In the genomic region with DNA sequence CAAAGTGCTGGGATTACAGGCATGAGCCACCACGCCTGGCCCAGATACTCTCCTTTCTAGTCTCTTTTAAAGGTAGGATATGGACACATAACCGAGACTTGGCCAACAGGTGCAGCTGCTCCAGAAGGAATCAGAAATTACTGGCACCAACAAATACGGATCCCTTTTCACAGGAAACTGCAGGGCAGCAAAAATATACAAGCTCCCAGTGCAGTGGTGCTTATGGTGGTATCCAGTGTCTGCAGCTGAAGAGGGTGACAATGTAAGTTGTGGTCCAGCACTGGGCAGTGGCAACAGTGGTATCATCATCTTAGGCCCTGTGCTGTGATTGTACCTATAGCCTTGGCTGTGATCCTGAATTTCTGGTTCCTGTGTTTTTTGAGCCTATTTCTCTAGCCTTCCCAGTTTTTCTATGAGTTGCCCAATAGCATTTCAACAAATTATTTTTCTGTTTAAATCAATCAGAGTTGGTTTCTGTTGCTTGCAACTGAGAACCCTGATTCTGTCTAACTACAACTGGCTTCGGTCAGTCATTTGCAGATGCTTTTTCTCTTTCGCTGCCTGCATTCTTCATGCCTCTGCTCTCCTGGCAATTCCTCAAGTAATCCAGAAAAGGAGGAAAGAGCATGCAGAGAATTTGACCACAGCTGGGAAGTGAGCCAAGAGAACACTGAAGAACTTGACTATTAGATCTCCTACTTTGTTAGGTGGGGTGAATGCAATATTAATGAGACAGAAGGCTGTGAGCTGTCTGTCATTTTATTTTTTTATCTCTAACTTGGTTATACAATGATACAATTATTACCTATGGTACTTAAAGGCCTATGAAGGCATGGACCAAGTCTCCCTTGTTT, we compare ENCODE assay signal across 11 cellular contexts. TPM values are rescaled to one million over a fixed set of nuclear protein-coding genes. Genes with fewer than 3 reads are reported as not detected.
DNase-seq lines count a peak whose midpoint lies in the region; ATAC-seq and TF ChIP-seq lines count a peak whose summit lies in the region.
"Had no signal": no experiment of that assay in that cellular context is flagged by ENCODE, and none has a peak within 500 bp of the region (broad histone marks: within the 10 kb centered on the region; RNA-seq: fewer than 3 reads in every experiment).

No MANE protein-coding gene starts in this region.

- H3K36me3 ChIP-seq in mammary epithelial cell (ENCODE audit: insufficient read depth, low read length), result no peaks in the 10 kb centered on the region
- H3K36me3 ChIP-seq: ascending aorta, Peyer's patch, thoracic aorta had no signal

- no peak overlapping the region for H3K4me3 Mint-ChIP-seq in mesothelial cell of epicardium

- H2AFZ ChIP-seq in mammary epithelial cell (ENCODE audit: low read depth, low read length), result no peak overlapping the region

- dilution Hi-C loops in mammary epithelial cell (cut with HindIII; ENCODE audit: low sequenced_read_pairs), result no loop called here

- no peak for TF ChIP-seq CTCF in mammary epithelial cell (conservative IDR thresholded peaks at IDR 0.05 in 1 of 2, IDR thresholded peaks at IDR 0.05 in 1 of 2; ENCODE audit: extremely low read depth in 1 of 2, insufficient read depth in 1 of 2, low read depth in 1 of 2, low read length in 2 of 2)
- no peak for TF ChIP-seq CTCF in mesothelial cell of epicardium (IDR thresholded peaks at IDR 0.05; ENCODE audit: unreplicated experiment)

- no peak for ATAC-seq in HG03354 (IDR thresholded peaks at IDR 0.05; ENCODE audit: poor library complexity, severe bottlenecking, unreplicated experiment)
- no peak for ATAC-seq in GM18909 (IDR thresholded peaks at IDR 0.05; ENCODE audit: poor library complexity, unreplicated experiment)
- ATAC-seq in HG02623 (IDR thresholded peaks at IDR 0.05; ENCODE audit: unreplicated experiment), result no peak

- 25% methylated on average over 3 of the region's 5 CpGs for WGBS in mammary epithelial cell (ENCODE audit: low coverage, missing lambda C conversion rate)

- H3K4me1 ChIP-seq in mammary epithelial cell (ENCODE audit: insufficient read depth, low read length), result peaks cover 36% of the 10 kb centered on the region

- intact Hi-C loops in mammary epithelial cell (cut with micrococcal nuclease), result no loop called here

- no peaks in the 10 kb centered on the region for H3K79me2 ChIP-seq in mammary epithelial cell (ENCODE audit: insufficient read depth, low read length)

- H3K4me2 ChIP-seq in mammary epithelial cell (ENCODE audit: insufficient read depth, low read depth, low read length), result peak overlapping the region; percentile 32

- no peaks in the 10 kb centered on the region for H4K20me1 ChIP-seq in mammary epithelial cell (ENCODE audit: insufficient read depth, low read length)

- no peaks in the 10 kb centered on the region for H3K27me3 ChIP-seq in mammary epithelial cell (ENCODE audit: insufficient read depth, low read length)
- H3K27me3 ChIP-seq: ascending aorta, Peyer's patch had no signal

- BruUV-seq in mammary epithelial cell (replicated peaks; lab: Mats Ljungman, UMichigan), result no TSS peak

- TF ChIP-seq EP300 in Ishikawa (IDR thresholded peaks at IDR 0.05; ENCODE audit: borderline replicate concordance), result peak; percentile 79; the same call in 1 of the 2 replicates

- peaks cover 6% of the 10 kb centered on the region for H3K9me3 Mint-ChIP-seq in mesothelial cell of epicardium

- in situ Hi-C loops in mammary epithelial cell (cut with MboI; ENCODE audit: low sequenced_read_pairs in 2 of 2), result no loop called here

- DNase-seq in AG20443 (ENCODE audit: low spot score) (peak; percentile 56), mammary epithelial cell (peak; percentile 81), mesothelial cell of epicardium (ENCODE audit: low spot score in 2 of 2, unreplicated experiment in 2 of 2) (no peak), NCI-H510A (lab: John Stamatoyannopoulos, UW) (no peak)
- DNase-seq: Peyer's patch had no signal

- H3K36me3 Mint-ChIP-seq in mesothelial cell of epicardium, result no peaks in the 10 kb centered on the region

- TF ChIP-seq RAD21 in Ishikawa (IDR thresholded peaks at IDR 0.05; ENCODE audit: low read depth), result no peak

- H3K9ac ChIP-seq in mammary epithelial cell (ENCODE audit: insufficient read depth, low read length), result no peak overlapping the region

- H3K4me1 Mint-ChIP-seq in mesothelial cell of epicardium, result peaks cover 55% of the 10 kb centered on the region

- H3K9me3 ChIP-seq in mammary epithelial cell (replicated peaks; ENCODE audit: insufficient read depth, low read length), result no peaks in the 10 kb centered on the region
- H3K9me3 ChIP-seq: ascending aorta, Peyer's patch, thoracic aorta had no signal

- peaks cover 8% of the 10 kb centered on the region for H3K27me3 Mint-ChIP-seq in mesothelial cell of epicardium (ENCODE audit: low read depth)

- no peak overlapping the region for H3K27ac ChIP-seq in mammary epithelial cell (ENCODE audit: insufficient read depth, low read depth, low read length)
- H3K27ac ChIP-seq: Peyer's patch, thoracic aorta had no signal

- CTCF ChIA-PET in mammary epithelial cell (lab: Charles Lee; ENCODE audit: low non-redundant PET), result no interaction called here

- no peak overlapping the region for H3K4me3 ChIP-seq in mammary epithelial cell (replicated peaks in 1 of 3; ENCODE audit: insufficient read depth in 1 of 3, low read depth in 2 of 3, low read length in 3 of 3)
- H3K4me3 ChIP-seq: ascending aorta, Peyer's patch, thoracic aorta had no signal

- H3K27ac Mint-ChIP-seq in mesothelial cell of epicardium, result peak overlapping the region; percentile 86

TF ChIP-seq in Ishikawa, 13 proteins besides CTCF, POLR2A, EP300 and RAD21:
- TF ChIP-seq EGR1 (IDR thresholded peaks at IDR 0.05), result no peak
- TF ChIP-seq, protein P1, sequence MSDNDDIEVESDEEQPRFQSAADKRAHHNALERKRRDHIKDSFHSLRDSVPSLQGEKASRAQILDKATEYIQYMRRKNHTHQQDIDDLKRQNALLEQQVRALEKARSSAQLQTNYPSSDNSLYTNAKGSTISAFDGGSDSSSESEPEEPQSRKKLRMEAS (IDR thresholded peaks at IDR 0.05), result peak; percentile 80; the same call in 1 of the 2 replicates
- TF ChIP-seq, protein P2, sequence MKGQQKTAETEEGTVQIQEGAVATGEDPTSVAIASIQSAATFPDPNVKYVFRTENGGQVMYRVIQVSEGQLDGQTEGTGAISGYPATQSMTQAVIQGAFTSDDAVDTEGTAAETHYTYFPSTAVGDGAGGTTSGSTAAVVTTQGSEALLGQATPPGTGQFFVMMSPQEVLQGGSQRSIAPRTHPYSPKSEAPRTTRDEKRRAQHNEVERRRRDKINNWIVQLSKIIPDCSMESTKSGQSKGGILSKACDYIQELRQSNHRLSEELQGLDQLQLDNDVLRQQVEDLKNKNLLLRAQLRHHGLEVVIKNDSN (IDR thresholded peaks at IDR 0.05), result no peak
- TF ChIP-seq TCF12 (IDR thresholded peaks at IDR 0.05; ENCODE audit: low read depth), result peak; percentile 79
- TF ChIP-seq TEAD4 (IDR thresholded peaks at IDR 0.05), result peak; percentile 90
- 0 out of 2 replicates have a peak, but pooled peaks have one; percentile 12 for TF ChIP-seq CEBPB (IDR thresholded peaks at IDR 0.05)
- TF ChIP-seq NFIC (IDR thresholded peaks at IDR 0.05), result peak; percentile 98

RNA-seq across cellular contexts. Expression of a gene that starts 30.8 kb away (rescaled TPM):
- total RNA-seq in mammary epithelial cell (10 to 100 TPM; 32.0 to 32.2 TPM), mesothelial cell of epicardium (93.4 to 97.2 TPM (median 95.6 TPM) in 3 replicates)
- 19.9 TPM for polyA plus RNA-seq in mammary epithelial cell
- polyA minus RNA-seq in mammary epithelial cell, result 35.2 TPM

Comparison
In these comparisons a context has a peak if more than half of its experiments do, and no peak if none do; other contexts are left out.
1. DNase-seq: peak in AG20443 (single experiment) and mammary epithelial cell (single experiment); none in mesothelial cell of epicardium (0 of 2) and NCI-H510A (single experiment).